Comparison of ENCODE assay signal across 9 cellular contexts in genomic region chr13:48093588-48093987, GRCh38. TPM values are rescaled to one million over a fixed set of nuclear protein-coding genes. Genes with fewer than 3 reads are reported as not detected.
DNase-seq lines count a peak whose midpoint lies in the region; ATAC-seq and TF ChIP-seq lines count a peak whose summit lies in the region.
"Had no signal": no experiment of that assay in that cellular context is flagged by ENCODE, and none has a peak within 500 bp of the region (broad histone marks: within the 10 kb centered on the region; RNA-seq: fewer than 3 reads in every experiment).

No MANE protein-coding gene starts in this region.

- no peak overlapping the region for H3K27ac ChIP-seq in iPS-18a (ENCODE audit: low read length)

- H3K36me3 Mint-ChIP-seq in activated CD8-positive, alpha-beta T cell treated with anti-CD3 and anti-CD28 coated beads for 36 hours (ENCODE audit: low read depth) = peaks cover 9% of the 10 kb centered on the region
- peaks cover 6% of the 10 kb centered on the region for H3K36me3 Mint-ChIP-seq in stimulated activated memory B cell treated with anti-CD40 and anti-IgM and Interleukin-4, amounts not matched to agents 10 μg/mL and 1 μg/mL and 100 μg/mL, for 72 hours

- no peak for ATAC-seq in activated CD8-positive, alpha-beta T cell treated with anti-CD3 and anti-CD28 coated beads for 36 hours
- no peak for ATAC-seq in stimulated activated memory B cell treated with anti-CD40 and anti-IgM and Interleukin-4, amounts not matched to agents 10 μg/mL and 1 μg/mL and 100 μg/mL, for 72 hours

- no peaks in the 10 kb centered on the region for H3K27me3 ChIP-seq in iPS-18a (ENCODE audit: control insufficient read depth, insufficient read depth, low read length)
- no peaks in the 10 kb centered on the region for H3K27me3 ChIP-seq in H7 (ENCODE audit: control insufficient read depth, insufficient read depth, low read length)

- peaks cover 47% of the 10 kb centered on the region for H3K4me1 Mint-ChIP-seq in activated CD8-positive, alpha-beta T cell treated with anti-CD3 and anti-CD28 coated beads for 36 hours (ENCODE audit: low read depth)
- H3K4me1 Mint-ChIP-seq in stimulated activated memory B cell treated with anti-CD40 and anti-IgM and Interleukin-4, amounts not matched to agents 10 μg/mL and 1 μg/mL and 100 μg/mL, for 72 hours = peaks cover 42% of the 10 kb centered on the region

- no peaks in the 10 kb centered on the region for H3K27me3 Mint-ChIP-seq in activated CD8-positive, alpha-beta T cell treated with anti-CD3 and anti-CD28 coated beads for 36 hours
- no peaks in the 10 kb centered on the region for H3K27me3 Mint-ChIP-seq in stimulated activated memory B cell treated with anti-CD40 and anti-IgM and Interleukin-4, amounts not matched to agents 10 μg/mL and 1 μg/mL and 100 μg/mL, for 72 hours

- H3K9me3 Mint-ChIP-seq in activated CD8-positive, alpha-beta T cell treated with anti-CD3 and anti-CD28 coated beads for 36 hours = peaks cover 3% of the 10 kb centered on the region
- peaks cover 3% of the 10 kb centered on the region for H3K9me3 Mint-ChIP-seq in stimulated activated memory B cell treated with anti-CD40 and anti-IgM and Interleukin-4, amounts not matched to agents 10 μg/mL and 1 μg/mL and 100 μg/mL, for 72 hours

- peak overlapping the region; percentile 98 for H3K4me3 ChIP-seq in iPS-18a (ENCODE audit: low read length)
- no peak overlapping the region for H3K4me3 ChIP-seq in H7 (ENCODE audit: insufficient read depth, low read depth, low read length)

- CTCF ChIA-PET in activated CD8-positive, alpha-beta T cell treated with anti-CD3 and anti-CD28 coated beads for 36 hours (lab: Charles Lee) = interaction anchor here (0.8 to 2.9 kb wide), 9 partner anchors 10 to 140 kb away, joined by 3 to 28 read pairs (median 5); partner anchors contain the start of genes ITM2B and NUDT15

- H3K9me3 ChIP-seq in iPS-18a (ENCODE audit: control insufficient read depth, low read depth, low read length) = no peaks in the 10 kb centered on the region

- DNase-seq in NCI-H82 (lab: John Stamatoyannopoulos, UW) = peak; percentile 26
- no peak for DNase-seq in NCI-H82 treated with DMSO at 0.1 percent for 48 hours (lab: John Stamatoyannopoulos, UW; ENCODE audit: unreplicated experiment)
- DNase-seq in activated CD8-positive, alpha-beta T cell treated with anti-CD3 and anti-CD28 coated beads for 36 hours = no peak
- DNase-seq in amniotic stem cell (lab: John Stamatoyannopoulos, UW) = no peak
- DNase-seq in H7 = no peak
- DNase-seq in GM20000 (ENCODE audit: low spot score) = no peak
- DNase-seq: NCI-H1417 treated with DMSO at 0.1 percent for 48 hours had no signal

- TF ChIP-seq CTCF in activated CD8-positive, alpha-beta T cell treated with anti-CD3 and anti-CD28 coated beads for 36 hours (IDR thresholded peaks at IDR 0.05) = no peak
- no peak for TF ChIP-seq CTCF in GM20000 (IDR thresholded peaks at IDR 0.05; ENCODE audit: extremely low read depth, missing control alignments)

- peaks cover 3% of the 10 kb centered on the region for H3K4me1 ChIP-seq in iPS-18a (ENCODE audit: control insufficient read depth, low read depth, low read length)

- intact Hi-C loops in activated CD8-positive, alpha-beta T cell treated with anti-CD3 and anti-CD28 coated beads for 36 hours (cut with micrococcal nuclease) = no loop called here

- H3K4me3 Mint-ChIP-seq in activated CD8-positive, alpha-beta T cell treated with anti-CD3 and anti-CD28 coated beads for 36 hours = peak overlapping the region; percentile 95
- H3K4me3 Mint-ChIP-seq in stimulated activated memory B cell treated with anti-CD40 and anti-IgM and Interleukin-4, amounts not matched to agents 10 μg/mL and 1 μg/mL and 100 μg/mL, for 72 hours = peak overlapping the region; percentile 88

- POLR2A ChIA-PET in activated CD8-positive, alpha-beta T cell treated with anti-CD3 and anti-CD28 coated beads for 36 hours (lab: Charles Lee) = interaction anchor here (0.7 to 2.4 kb wide), 5 partner anchors 11 to 56 kb away, joined by 3 to 14 read pairs (median 3); partner anchors contain the start of gene NUDT15

- no peaks in the 10 kb centered on the region for H3K36me3 ChIP-seq in iPS-18a (ENCODE audit: control insufficient read depth, low read depth, low read length)
- H3K36me3 ChIP-seq in H7 (replicated peaks; ENCODE audit: control insufficient read depth, insufficient read depth, low read length) = no peaks in the 10 kb centered on the region

- H3K27ac Mint-ChIP-seq in activated CD8-positive, alpha-beta T cell treated with anti-CD3 and anti-CD28 coated beads for 36 hours = peak overlapping the region; percentile 92
- H3K27ac Mint-ChIP-seq in stimulated activated memory B cell treated with anti-CD40 and anti-IgM and Interleukin-4, amounts not matched to agents 10 μg/mL and 1 μg/mL and 100 μg/mL, for 72 hours = peak overlapping the region; percentile 93

- H3K9ac ChIP-seq in iPS-18a (ENCODE audit: low read length) = peak overlapping the region; percentile 93

RNA-seq across cellular contexts. Expression of gene MED4, which starts 1.3 kb away (rescaled TPM):
- 10 to 100 TPM; 53.6 to 57.2 TPM for total RNA-seq in activated CD8-positive, alpha-beta T cell treated with anti-CD3 and anti-CD28 coated beads for 36 hours
- total RNA-seq in H7 (2014; rRNA removed; shearing (Covaris generic)) = 33.5 and 44.0 TPM in 2 replicates

RNA-seq across cellular contexts. Expression of gene NUDT15, which starts 56.1 kb away (rescaled TPM):
- total RNA-seq in activated CD8-positive, alpha-beta T cell treated with anti-CD3 and anti-CD28 coated beads for 36 hours = 10 to 100 TPM; 22.8 to 23.5 TPM
- total RNA-seq in H7 (2014; rRNA removed; shearing (Covaris generic)) = 120 and 122 TPM in 2 replicates
